In genomic region chr6:16473184-16473907, GRCh38 we compare ENCODE assay signal across 9 cellular contexts.
DNase-seq lines count a peak whose midpoint lies in the region; ATAC-seq, FAIRE-seq and TF ChIP-seq lines count a peak whose summit lies in the region.
"Had no signal": no experiment of that assay in that cellular context is flagged by ENCODE, and none has a peak within 500 bp of the region (broad histone marks: within the 10 kb centered on the region; RNA-seq: fewer than 3 reads in every experiment).

No MANE protein-coding gene starts in this region.

- H3K4me1 Mint-ChIP-seq in Caco-2 (ENCODE audit: low read depth, unreplicated experiment) (peaks cover 34% of the 10 kb centered on the region), neural progenitor cell (no peaks in the 10 kb centered on the region), endothelial cell (ENCODE audit: unreplicated experiment) (peaks cover 10% of the 10 kb centered on the region)

- BruUV-seq in Caco-2 (replicated peaks; lab: Mats Ljungman, UMichigan), result no TSS peak
- no TSS peak for BruUV-seq in HepG2 (replicated peaks; lab: Mats Ljungman, UMichigan)

- H3K36me3 Mint-ChIP-seq in Caco-2 (ENCODE audit: insufficient read depth, unreplicated experiment), result no peaks in the 10 kb centered on the region
- no peaks in the 10 kb centered on the region for H3K36me3 Mint-ChIP-seq in neural progenitor cell
- no peaks in the 10 kb centered on the region for H3K36me3 Mint-ChIP-seq in endothelial cell (ENCODE audit: low read depth, unreplicated experiment)

- FAIRE-seq in HepG2 (lab: Jason Lieb, UNC), result no peak

- H3K27me3 Mint-ChIP-seq in Caco-2 (ENCODE audit: insufficient read depth, unreplicated experiment), result no peaks in the 10 kb centered on the region
- H3K27me3 Mint-ChIP-seq in neural progenitor cell (ENCODE audit: insufficient read depth, low read depth), result no peaks in the 10 kb centered on the region
- H3K27me3 Mint-ChIP-seq in endothelial cell (ENCODE audit: unreplicated experiment), result no peaks in the 10 kb centered on the region

- TF ChIP-seq CTCF in Caco-2 (IDR thresholded peaks at IDR 0.05; ENCODE audit: insufficient read depth in 1 of 2, low read depth in 1 of 2, low read length in 1 of 2, severe bottlenecking in 1 of 2, unreplicated experiment in 1 of 2), result no peak
- TF ChIP-seq CTCF in neural progenitor cell (IDR thresholded peaks at IDR 0.05), result no peak
- no peak for TF ChIP-seq CTCF in endothelial cell (IDR thresholded peaks at IDR 0.05; ENCODE audit: unreplicated experiment)
- no peak for TF ChIP-seq CTCF in HepG2 (CRISPR knock-in tag; IDR thresholded peaks at IDR 0.05)

- H3K9me3 ChIP-seq in Caco-2, result no peaks in the 10 kb centered on the region
- no peaks in the 10 kb centered on the region for H3K9me3 ChIP-seq in neural progenitor cell (ENCODE audit: low read depth)
- no peaks in the 10 kb centered on the region for H3K9me3 ChIP-seq in HepG2 (ENCODE audit: low read length)

- no peaks in the 10 kb centered on the region for H3K79me2 ChIP-seq in neural progenitor cell (ENCODE audit: low read depth)
- no peaks in the 10 kb centered on the region for H3K79me2 ChIP-seq in HepG2 (ENCODE audit: insufficient read depth, low read length)

- H3K27ac Mint-ChIP-seq in Caco-2 (ENCODE audit: unreplicated experiment), result peak overlapping the region; percentile 61
- H3K27ac Mint-ChIP-seq in neural progenitor cell, result no peak overlapping the region
- no peak overlapping the region for H3K27ac Mint-ChIP-seq in endothelial cell (ENCODE audit: unreplicated experiment)

- TF ChIP-seq RAD21 in HepG2 (CRISPR knock-in tag; IDR thresholded peaks at IDR 0.05), result no peak

- DNase-seq in Caco-2 (no peak), neural progenitor cell (ENCODE audit: low spot score) (no peak), ureter (ENCODE audit: low spot score) (no peak), endothelial cell (ENCODE audit: low spot score) (no peak), HepG2 (ENCODE audit: low spot score) (no peak)
- DNase-seq in activated T-helper 9 cell treated with anti-CD3 and anti-CD28 coated beads, Interleukin-2, amount 50 U/mL, for 16 hours (ENCODE audit: low read depth), result peak; percentile 13
- DNase-seq: stimulated activated CD4-positive, alpha-beta T cell treated with anti-CD3 and anti-CD28 coated beads, Interleukin-12 subunit alpha, Interleukin-12 subunit beta, amount 100 ng/mL, for 4 hours had no signal

- H3K9me3 Mint-ChIP-seq in Caco-2 (ENCODE audit: unreplicated experiment), result no peaks in the 10 kb centered on the region
- no peaks in the 10 kb centered on the region for H3K9me3 Mint-ChIP-seq in neural progenitor cell
- no peaks in the 10 kb centered on the region for H3K9me3 Mint-ChIP-seq in endothelial cell (ENCODE audit: unreplicated experiment)

- H3K4me3 Mint-ChIP-seq in Caco-2 (ENCODE audit: unreplicated experiment) (peak overlapping the region; percentile 10), neural progenitor cell (no peak overlapping the region), endothelial cell (ENCODE audit: unreplicated experiment) (no peak overlapping the region)

- H3K36me3 ChIP-seq in Caco-2 (ENCODE audit: control insufficient read depth, insufficient read depth, low read length), result no peaks in the 10 kb centered on the region
- H3K36me3 ChIP-seq in neural progenitor cell, result no peaks in the 10 kb centered on the region
- peaks cover 2 to 4% of the 10 kb centered on the region in 2 experiments; a peak in 3 of 5 replicates for H3K36me3 ChIP-seq in HepG2 (replicated peaks in 1 of 2; ENCODE audit: control insufficient read depth in 1 of 2, insufficient read depth in 2 of 2, low read length in 2 of 2)

- intact Hi-C loops in Caco-2 (cut with micrococcal nuclease; ENCODE audit: unreplicated experiment) (loop anchor here (5.0 kb wide), 1 partner anchor 41 kb away; no protein-coding TSS in a partner anchor), HepG2 (cut with micrococcal nuclease; ENCODE audit: unreplicated experiment) (no loop called here)

- no peaks in the 10 kb centered on the region for H4K20me1 ChIP-seq in neural progenitor cell (ENCODE audit: low read depth)
- H4K20me1 ChIP-seq in HepG2 (ENCODE audit: insufficient read depth, low read length), result peaks cover 3% of the 10 kb centered on the region; the same call in 1 of the 2 replicates

- H3K9ac ChIP-seq in neural progenitor cell, result no peak overlapping the region
- no peak overlapping the region for H3K9ac ChIP-seq in HepG2 (ENCODE audit: insufficient read depth, low read depth, low read length)

- H3K27me3 ChIP-seq in Caco-2 (replicated peaks; ENCODE audit: control insufficient read depth, insufficient read depth, low read length), result no peaks in the 10 kb centered on the region
- no peaks in the 10 kb centered on the region for H3K27me3 ChIP-seq in neural progenitor cell
- no peaks in the 10 kb centered on the region for H3K27me3 ChIP-seq in HepG2 (ENCODE audit: control insufficient read depth in 1 of 2, insufficient read depth in 2 of 2, low read length in 2 of 2)

- POLR2A ChIA-PET in Caco-2 (lab: Charles Lee), result interaction anchor here (0.5 kb wide), 1 partner anchor 286 kb away, joined by 5 read pairs; no protein-coding TSS in a partner anchor
- POLR2A ChIA-PET in HepG2 (lab: Yijun Ruan, JAX), result no interaction called here

- ATAC-seq in HG03039 (IDR thresholded peaks at IDR 0.05; ENCODE audit: unreplicated experiment) (peak; percentile 39), HepG2 (no peak)

- H3K4me2 ChIP-seq in neural progenitor cell, result no peak overlapping the region
- H3K4me2 ChIP-seq in HepG2 (ENCODE audit: low read depth, low read length), result no peak overlapping the region

- H3K4me3 ChIP-seq in Caco-2 (ENCODE audit: low read depth, low read length), result no peak overlapping the region
- H3K4me3 ChIP-seq in neural progenitor cell, result no peak overlapping the region
- H3K4me3 ChIP-seq in HepG2 (replicated peaks in 1 of 3; ENCODE audit: insufficient read depth in 1 of 3, low read depth in 2 of 3, low read length in 3 of 3), result no peak overlapping the region

- TF ChIP-seq EP300 in HepG2 (IDR thresholded peaks at IDR 0.05; ENCODE audit: low read depth in 2 of 2, low read length in 2 of 2) (no peak), HepG2 (CRISPR knock-in tag; IDR thresholded peaks at IDR 0.05; ENCODE audit: borderline replicate concordance) (no peak)

- no peaks in the 10 kb centered on the region for H3F3A ChIP-seq in neural progenitor cell (ENCODE audit: low read depth)

- 95% methylated on average over 10 of the region's 10 CpGs for WGBS in HepG2 (ENCODE audit: low lambda C conversion rate)

- CTCF ChIA-PET in Caco-2 (lab: Charles Lee) (interaction anchor here (1.1 to 1.6 kb wide), 2 partner anchors 23 to 288 kb away, joined by 3 to 4 read pairs; partner anchors contain the start of gene ATXN1), HepG2 (lab: Yijun Ruan, JAX; ENCODE audit: low intra/inter-chr PET ratio, low total read pairs) (no interaction called here)

- H3K27ac ChIP-seq in neural progenitor cell, result no peak overlapping the region
- no peak overlapping the region for H3K27ac ChIP-seq in HepG2 (ENCODE audit: extremely low read length, insufficient read depth, low read length)

- TF ChIP-seq POLR2A in GM19099 (IDR thresholded peaks at IDR 0.05; ENCODE audit: extremely low read depth, insufficient read length, low read depth) (peak; percentile 26), HepG2 (IDR thresholded peaks at IDR 0.05; ENCODE audit: insufficient read depth in 1 of 2, low read depth in 2 of 2, low read length in 2 of 2) (no peak)

- H3K4me1 ChIP-seq in Caco-2 (peaks cover 50% of the 10 kb centered on the region), neural progenitor cell (no peaks in the 10 kb centered on the region), HepG2 (ENCODE audit: insufficient read depth, low read length) (peaks cover 16% of the 10 kb centered on the region)

- no peak overlapping the region for H2AFZ ChIP-seq in neural progenitor cell (replicated peaks)
- H2AFZ ChIP-seq in HepG2 (ENCODE audit: low read length), result no peak overlapping the region

- in situ Hi-C loops in HepG2 (cut with HindIII; ENCODE audit: extremely low pct_ligation_motif_present, low pct_unique_long_range_greater_than_20kb), result no loop called here

TF ChIP-seq in HepG2, 621 proteins besides CTCF, POLR2A, EP300 and RAD21:
- TF ChIP-seq GZF1 (CRISPR knock-in tag; IDR thresholded peaks at IDR 0.05), result no peak
- TF ChIP-seq ZBTB39 (CRISPR knock-in tag; IDR thresholded peaks at IDR 0.05), result no peak
- TF ChIP-seq ZFP36 (IDR thresholded peaks at IDR 0.05; ENCODE audit: borderline replicate concordance, low read depth, low read length, partially characterized antibody), result no peak
- TF ChIP-seq MLLT10 (CRISPR knock-in tag; IDR thresholded peaks at IDR 0.05), result no peak
- no peak for TF ChIP-seq ZNF432 (CRISPR knock-in tag; IDR thresholded peaks at IDR 0.05; ENCODE audit: borderline replicate concordance)
